Comparison of ENCODE assay signal across 8 cellular contexts in the genomic region with DNA sequence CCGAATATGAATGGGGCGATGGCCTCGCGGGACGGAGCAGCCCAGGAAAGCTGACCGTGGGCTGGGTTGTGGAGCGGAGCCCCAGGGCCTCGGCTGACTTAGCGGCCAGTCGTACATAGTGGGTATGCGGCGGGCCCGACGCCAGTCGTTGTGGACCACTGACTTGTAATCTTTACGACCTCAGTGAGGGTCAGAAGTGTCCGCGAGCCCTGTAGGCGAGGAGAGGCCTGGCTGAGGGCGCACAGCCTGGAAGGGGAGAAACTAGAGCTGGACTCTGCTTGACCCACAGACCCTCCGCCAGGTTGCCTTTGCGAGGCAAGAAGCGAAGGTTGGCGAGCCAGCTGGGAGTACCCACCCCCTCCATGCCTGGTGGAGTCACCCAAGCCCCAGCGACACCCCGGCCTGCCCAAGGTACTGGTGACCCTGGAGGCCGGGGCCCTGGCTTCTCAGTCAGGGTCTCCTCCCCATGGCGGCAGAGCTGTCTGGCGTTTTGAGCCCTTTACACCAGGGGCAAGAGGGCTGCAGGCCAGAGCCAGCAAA. TPM values are rescaled to one million over a fixed set of nuclear protein-coding genes. Genes with fewer than 3 reads are reported as not detected.
DNase-seq lines count a peak whose midpoint lies in the region; ATAC-seq and TF ChIP-seq lines count a peak whose summit lies in the region.

No MANE protein-coding gene starts in this region.

- peak overlapping the region; percentile 83 to 100 (median 98) for H3K27ac ChIP-seq in dorsolateral prefrontal cortex
- H3K27ac ChIP-seq in naive thymus-derived CD4-positive, alpha-beta T cell (ENCODE audit: low read depth, low read length): peak overlapping the region; percentile 99

- ATAC-seq in naive thymus-derived CD4-positive, alpha-beta T cell: no peak
- ATAC-seq in HG03460 (IDR thresholded peaks at IDR 0.05; ENCODE audit: unreplicated experiment) (no peak), GM19324 (IDR thresholded peaks at IDR 0.05; ENCODE audit: low FRiP score, unreplicated experiment) (no peak)

- peak overlapping the region; percentile 96 for H3K4me3 Mint-ChIP-seq in Calu3 (ENCODE audit: low read depth, unreplicated experiment)
- peak overlapping the region; percentile 86 to 99 (median 98) for H3K4me3 Mint-ChIP-seq in naive thymus-derived CD4-positive, alpha-beta T cell

- POLR2A ChIA-PET in naive thymus-derived CD4-positive, alpha-beta T cell (lab: Charles Lee): interaction anchor here (0.5 to 2.5 kb wide), 17 partner anchors 10 to 982 kb away, joined by 3 to 15 read pairs (median 4); partner anchors contain the start of gene DYNC1H1

- intact Hi-C loops in Calu3 (cut with micrococcal nuclease; ENCODE audit: unreplicated experiment): no loop called here
- intact Hi-C loops in dorsolateral prefrontal cortex (cut with DNase I): loop anchor here (1.0 to 5.0 kb wide), 5 partner anchors 14 to 187 kb away; partner anchors contain the start of genes DYNC1H1 (in 1 of the 2) and PPP2R5C (in 1 of the 2)
- intact Hi-C loops in naive thymus-derived CD4-positive, alpha-beta T cell (cut with micrococcal nuclease): loop anchor here (1.0 to 5.0 kb wide), 16 partner anchors 16 to 1384 kb away; partner anchors contain the start of genes CINP (in 2 of the 2), DYNC1H1 (in 2 of the 2), HSP90AA1 (in 2 of the 2) and MOK (in 2 of the 2)

- H3K9me3 ChIP-seq in naive thymus-derived CD4-positive, alpha-beta T cell (ENCODE audit: control insufficient read depth in 2 of 3, low read length in 3 of 3): no peaks in the 10 kb centered on the region

- H3K4me3 ChIP-seq in LNCaP clone FGC (ENCODE audit: low read depth, low read length) (peak overlapping the region; percentile 99), dorsolateral prefrontal cortex (peak overlapping the region; percentile 65 to 100 (median 87))
- H3K4me3 ChIP-seq in naive thymus-derived CD4-positive, alpha-beta T cell (ENCODE audit: low read length): peak overlapping the region; percentile 96

- peaks cover 34% of the 10 kb centered on the region for H3K36me3 Mint-ChIP-seq in Calu3 (ENCODE audit: insufficient read depth, unreplicated experiment)
- H3K36me3 Mint-ChIP-seq in naive thymus-derived CD4-positive, alpha-beta T cell: no peaks in the 10 kb centered on the region

- TF ChIP-seq CTCF in Calu3 (IDR thresholded peaks at IDR 0.05; ENCODE audit: unreplicated experiment): no peak
- TF ChIP-seq CTCF in LNCaP clone FGC (IDR thresholded peaks at IDR 0.05; ENCODE audit: control insufficient read depth, extremely low read depth, insufficient read depth): no peak
- no peak for TF ChIP-seq CTCF in dorsolateral prefrontal cortex (IDR thresholded peaks at IDR 0.05 in 54 of 56, conservative IDR thresholded peaks at IDR 0.05 in 2 of 56; ENCODE audit: low read depth in 1 of 56, partially characterized antibody in 56 of 56)

- H3K9me3 Mint-ChIP-seq in Calu3 (ENCODE audit: low read depth, unreplicated experiment): no peaks in the 10 kb centered on the region
- H3K9me3 Mint-ChIP-seq in naive thymus-derived CD4-positive, alpha-beta T cell: no peaks in the 10 kb centered on the region

- no peaks in the 10 kb centered on the region for H3K27me3 ChIP-seq in dorsolateral prefrontal cortex
- H3K27me3 ChIP-seq in naive thymus-derived CD4-positive, alpha-beta T cell (ENCODE audit: control insufficient read depth in 2 of 2, insufficient read depth in 2 of 2, low read length in 2 of 2): no peaks in the 10 kb centered on the region

- CTCF ChIA-PET in Calu3 (lab: Charles Lee): interaction anchor here (0.6 to 1.5 kb wide), 3 partner anchors 19 to 1388 kb away, joined by 3 to 7 read pairs (median 3); no protein-coding TSS in a partner anchor
- CTCF ChIA-PET in naive thymus-derived CD4-positive, alpha-beta T cell (lab: Charles Lee): interaction anchor here (1.0 to 1.9 kb wide), 4 partner anchors 13 to 212 kb away, joined by 3 to 7 read pairs (median 4); no protein-coding TSS in a partner anchor

- peaks cover 9% of the 10 kb centered on the region for H3K4me1 Mint-ChIP-seq in Calu3 (ENCODE audit: low read depth, unreplicated experiment)
- peaks cover 17 to 34% (median 25%) of the 10 kb centered on the region in 7 donors for H3K4me1 Mint-ChIP-seq in naive thymus-derived CD4-positive, alpha-beta T cell

- peak overlapping the region; percentile 98 for H3K27ac Mint-ChIP-seq in Calu3 (ENCODE audit: unreplicated experiment)
- peak overlapping the region; percentile 97 to 100 (median 99) for H3K27ac Mint-ChIP-seq in naive thymus-derived CD4-positive, alpha-beta T cell

- H3K27me3 Mint-ChIP-seq in Calu3 (ENCODE audit: unreplicated experiment): peaks cover 24% of the 10 kb centered on the region
- H3K27me3 Mint-ChIP-seq in naive thymus-derived CD4-positive, alpha-beta T cell: peaks cover 15 to 31% (median 25%) of the 10 kb centered on the region in 5 donors

- DNase-seq in Calu3 (no peak), LNCaP clone FGC (ENCODE audit: low read depth) (no peak), dorsolateral prefrontal cortex (peak in 2 of 10 donors; percentile 47 to 55), NCI-H2029 (lab: John Stamatoyannopoulos, UW) (no peak), AML-193 (lab: John Stamatoyannopoulos, UW) (no peak)
- no peak for DNase-seq in naive thymus-derived CD4-positive, alpha-beta T cell

- no peaks in the 10 kb centered on the region for H3K36me3 ChIP-seq in naive thymus-derived CD4-positive, alpha-beta T cell (ENCODE audit: control insufficient read depth in 2 of 3, insufficient read depth in 3 of 3, low read length in 3 of 3)

- H3K4me1 ChIP-seq in naive thymus-derived CD4-positive, alpha-beta T cell (ENCODE audit: control insufficient read depth in 2 of 2, insufficient read depth in 2 of 2, low read length in 2 of 2): peaks cover 9 to 10% of the 10 kb centered on the region in 2 donors

- BruUV-seq in Calu3 (replicated peaks; lab: Mats Ljungman, UMichigan): no TSS peak

RNA-seq across cellular contexts. Expression of gene DYNC1H1, which starts 15.6 kb away (rescaled TPM):
- total RNA-seq in Calu3 (2022) (510 and 529 TPM in 2 replicates), dorsolateral prefrontal cortex (1,000 to 10,000 TPM in 97 of 120 experiments, 100 to 1,000 TPM in 23; 740 to 1,310 (median 1,110) TPM)
- total RNA-seq in naive thymus-derived CD4-positive, alpha-beta T cell: 100 to 1,000 TPM; 252 to 310 (median 273) TPM
- 10 to 100 TPM; 28.9 to 39.8 TPM for polyA plus RNA-seq in naive thymus-derived CD4-positive, alpha-beta T cell
